10 cellular contexts compared by ENCODE assay signal in the genomic region with DNA sequence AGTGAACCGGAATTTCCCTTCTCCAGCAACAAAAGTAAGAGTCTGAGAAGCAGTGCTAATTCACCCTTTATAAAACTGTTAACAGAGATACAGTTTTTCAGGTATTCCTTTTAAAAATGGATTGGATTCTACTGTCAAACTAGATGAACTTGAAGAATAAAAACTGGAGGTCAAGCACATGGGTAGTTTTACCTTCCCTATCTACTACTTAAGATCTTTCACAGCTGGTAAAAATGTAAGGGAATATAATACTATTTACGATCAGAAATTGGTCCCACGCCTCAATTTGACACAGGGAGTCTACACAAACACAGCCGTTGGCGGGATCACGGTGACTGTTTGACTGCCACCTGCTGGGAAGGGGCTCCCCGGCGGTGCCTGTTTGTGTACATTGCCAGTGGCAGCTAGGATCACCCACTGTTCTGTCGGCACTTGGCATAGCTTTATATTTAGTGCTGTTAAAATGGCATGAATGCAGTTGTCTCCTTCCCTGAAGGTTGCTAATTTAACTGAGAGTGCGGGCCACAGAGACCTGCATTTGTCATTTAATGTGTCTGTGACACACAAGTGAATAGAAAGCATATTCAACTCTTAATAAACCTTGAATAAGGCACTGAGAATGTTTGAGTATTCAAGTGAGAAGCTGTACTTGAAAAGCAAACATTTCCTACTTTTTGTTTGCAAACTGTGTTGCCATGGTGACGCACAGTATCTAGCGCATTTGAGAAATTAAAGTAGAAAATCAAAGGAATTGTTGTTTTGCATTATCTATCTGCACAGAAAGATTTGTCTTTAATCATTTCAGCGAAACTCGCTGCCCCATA. TPM values are rescaled to one million over a fixed set of nuclear protein-coding genes. Genes with fewer than 3 reads are reported as not detected.
A peak's percentile ranks its signal among the peaks of the same experiment; 100 is the strongest.
DNase-seq lines count a peak whose midpoint lies in the region; ATAC-seq and TF ChIP-seq lines count a peak whose summit lies in the region.
"Had no signal": no experiment of that assay in that cellular context is flagged by ENCODE, and none has a peak within 500 bp of the region (broad histone marks: within the 10 kb centered on the region; RNA-seq: fewer than 3 reads in every experiment).

No MANE protein-coding gene starts in this region.

- H3K9me3 ChIP-seq in mucosa of descending colon: no peaks in the 10 kb centered on the region

- H3K4me1 ChIP-seq in mucosa of descending colon (ENCODE audit: low read depth): no peaks in the 10 kb centered on the region

- peak; percentile 88 for ATAC-seq in mucosa of descending colon

- intact Hi-C loops in mucosa of descending colon (cut with DNase I, micrococcal nuclease): no loop called here

- peak; percentile 65 for DNase-seq in DMS53 treated with DMSO at 0.1 percent for 48 hours (lab: John Stamatoyannopoulos, UW; ENCODE audit: unreplicated experiment)
- peak; percentile 91 for DNase-seq in NCI-H1417 treated with DMSO at 0.1 percent for 48 hours (lab: John Stamatoyannopoulos, UW)
- peak; percentile 55 for DNase-seq in brain microvascular endothelial cell
- peak in 2 of 3 donors; percentile 61 to 74 for DNase-seq in mucosa of descending colon
- no peak for DNase-seq in NOMO-1 treated with dmso at 0.1 percent for 144 hours (lab: John Stamatoyannopoulos, UW; ENCODE audit: unreplicated experiment)
- no peak for DNase-seq in AG08396 (ENCODE audit: low spot score)
- no peak for DNase-seq in stimulated activated CD4-positive, alpha-beta T cell treated with anti-CD3 and anti-CD28 coated beads, Interleukin-4, amount 100 ng/mL, for 4 hours
- DNase-seq in NCI-H446 (lab: John Stamatoyannopoulos, UW): no peak
- DNase-seq: activated CD4-positive, alpha-beta memory T cell treated with anti-CD3 and anti-CD28 coated beads, Interleukin-2, amount 10 ng/mL, durations not matched to agents 7 days and 5 days; effector CD4-positive, alpha-beta T cell had no signal

- H3K27ac ChIP-seq in brain microvascular endothelial cell: peak overlapping the region; percentile 44

- TF ChIP-seq CTCF in brain microvascular endothelial cell (IDR thresholded peaks at IDR 0.05; ENCODE audit: low read depth, low read length, missing control alignments) (peak; percentile 55), mucosa of descending colon (IDR thresholded peaks at IDR 0.05) (no peak)

- H3K27me3 ChIP-seq in brain microvascular endothelial cell (replicated peaks): no peaks in the 10 kb centered on the region

- H3K36me3 ChIP-seq in brain microvascular endothelial cell (replicated peaks) (peaks cover 32% of the 10 kb centered on the region), mucosa of descending colon (ENCODE audit: low read depth) (no peaks in the 10 kb centered on the region)

- in situ Hi-C loops in brain microvascular endothelial cell (cut with HindIII; ENCODE audit: low pct_ligation_motif_present, low sequenced_read_pairs): no loop called here

- no peak overlapping the region for H3K4me3 ChIP-seq in brain microvascular endothelial cell (ENCODE audit: low read depth, low read length)
- H3K4me3 ChIP-seq in mucosa of descending colon: no peak overlapping the region

RNA-seq across cellular contexts. Expression of gene ABCG8, which starts 59.6 kb away (rescaled TPM):
- under 1 TPM; 0.06 to 0.87 (median 0.49) TPM for total RNA-seq in mucosa of descending colon
- total RNA-seq: activated CD4-positive, alpha-beta memory T cell treated with anti-CD3 and anti-CD28 coated beads, Interleukin-2, amount 10 ng/mL, durations not matched to agents 7 days and 5 days had no signal

RNA-seq across cellular contexts. Expression of gene ABCG5, which starts 59.7 kb away (rescaled TPM):
- total RNA-seq in mucosa of descending colon: under 1 TPM in 1 of 3 donors, not detected in 2; 0.22 TPM
- total RNA-seq: activated CD4-positive, alpha-beta memory T cell treated with anti-CD3 and anti-CD28 coated beads, Interleukin-2, amount 10 ng/mL, durations not matched to agents 7 days and 5 days had no signal

Comparison
In these comparisons a context has a peak if more than half of its experiments do, and no peak if none do; other contexts are left out.
1. DNase-seq: peak in DMS53 treated with DMSO at 0.1 percent for 48 hours (single experiment), NCI-H1417 treated with DMSO at 0.1 percent for 48 hours (single experiment), brain microvascular endothelial cell (single experiment) and mucosa of descending colon (2 of 3); none in NOMO-1 treated with dmso at 0.1 percent for 144 hours (single experiment), AG08396 (single experiment), stimulated activated CD4-positive, alpha-beta T cell treated with anti-CD3 and anti-CD28 coated beads, Interleukin-4, amount 100 ng/mL, for 4 hours (0 of 2) and NCI-H446 (0 of 2).